Comparison of ENCODE assay signal across 1 cellular context in genomic region chr15:58463815-58464697, GRCh38.
TF ChIP-seq lines count a peak whose summit lies in the region.

No MANE protein-coding gene starts in this region.

TF ChIP-seq in HepG2, 621 proteins besides CTCF, POLR2A, EP300 and RAD21 (continued from another document):
- no peak for TF ChIP-seq ZBTB40 (IDR thresholded peaks at IDR 0.05)
- peak; percentile 92 for TF ChIP-seq ZBTB40 (CRISPR knock-in tag; IDR thresholded peaks at IDR 0.05)
- TF ChIP-seq DPF2 (CRISPR knock-in tag; IDR thresholded peaks at IDR 0.05; ENCODE audit: borderline replicate concordance, low read depth), result 0 out of 2 replicates have a peak, but pooled peaks have one; percentile 16
- TF ChIP-seq NR2F6 (IDR thresholded peaks at IDR 0.05), result peak; percentile 48; the same call in 1 of the 2 replicates
- TF ChIP-seq NR2F6 (CRISPR knock-in tag; IDR thresholded peaks at IDR 0.05), result no peak
- 0 out of 2 replicates have a peak, but pooled peaks have one; percentile 20 for TF ChIP-seq ZFP82 (CRISPR knock-in tag; IDR thresholded peaks at IDR 0.05; ENCODE audit: borderline replicate concordance)
- no peak for TF ChIP-seq ZC3H4 (CRISPR knock-in tag; IDR thresholded peaks at IDR 0.05; ENCODE audit: borderline replicate concordance)
- TF ChIP-seq ISL2 (CRISPR knock-in tag; IDR thresholded peaks at IDR 0.05), result peak; percentile 83
- TF ChIP-seq ARID3A (IDR thresholded peaks at IDR 0.05; ENCODE audit: low read depth, low read length), result 0 out of 2 replicates have a peak, but pooled peaks have one; percentile 12
- TF ChIP-seq HNRNPH1 (optimal IDR thresholded peaks at IDR 0.05; ENCODE audit: low read depth, low read length), result no peak
- TF ChIP-seq ARID2 (CRISPR knock-in tag; IDR thresholded peaks at IDR 0.05; ENCODE audit: borderline replicate concordance), result 0 out of 2 replicates have a peak, but pooled peaks have one; percentile 58
- TF ChIP-seq RARA (CRISPR knock-in tag; IDR thresholded peaks at IDR 0.05), result peak; percentile 52; the same call in 1 of the 2 replicates
- peak; percentile 73 for TF ChIP-seq CREM (IDR thresholded peaks at IDR 0.05)
- TF ChIP-seq CREM (CRISPR knock-in tag; IDR thresholded peaks at IDR 0.05), result no peak
- no peak for TF ChIP-seq LCORL (IDR thresholded peaks at IDR 0.05)
- TF ChIP-seq LCORL (CRISPR knock-in tag; IDR thresholded peaks at IDR 0.05), result 0 out of 2 replicates have a peak, but pooled peaks have one; percentile 13
- no peak for TF ChIP-seq SNAPC2 (CRISPR knock-in tag; IDR thresholded peaks at IDR 0.05)
- TF ChIP-seq ZNF607 (CRISPR knock-in tag; IDR thresholded peaks at IDR 0.05; ENCODE audit: borderline replicate concordance), result no peak
- TF ChIP-seq ZNF609 (CRISPR knock-in tag; IDR thresholded peaks at IDR 0.05; ENCODE audit: borderline replicate concordance), result peak; percentile 35; the same call in 1 of the 2 replicates
- TF ChIP-seq ARID5B (CRISPR knock-in tag; IDR thresholded peaks at IDR 0.05), result 0 out of 2 replicates have a peak, but pooled peaks have one; percentile 23
- 0 out of 2 replicates have a peak, but pooled peaks have one; percentile 43 for TF ChIP-seq CSRNP1 (CRISPR knock-in tag; IDR thresholded peaks at IDR 0.05)
- peak; percentile 89 for TF ChIP-seq ZNF12 (CRISPR knock-in tag; IDR thresholded peaks at IDR 0.05)
- TF ChIP-seq AKAP8 (CRISPR knock-in tag; IDR thresholded peaks at IDR 0.05), result no peak
- no peak for TF ChIP-seq ZNF891 (CRISPR knock-in tag; IDR thresholded peaks at IDR 0.05)
